In the genomic region with DNA sequence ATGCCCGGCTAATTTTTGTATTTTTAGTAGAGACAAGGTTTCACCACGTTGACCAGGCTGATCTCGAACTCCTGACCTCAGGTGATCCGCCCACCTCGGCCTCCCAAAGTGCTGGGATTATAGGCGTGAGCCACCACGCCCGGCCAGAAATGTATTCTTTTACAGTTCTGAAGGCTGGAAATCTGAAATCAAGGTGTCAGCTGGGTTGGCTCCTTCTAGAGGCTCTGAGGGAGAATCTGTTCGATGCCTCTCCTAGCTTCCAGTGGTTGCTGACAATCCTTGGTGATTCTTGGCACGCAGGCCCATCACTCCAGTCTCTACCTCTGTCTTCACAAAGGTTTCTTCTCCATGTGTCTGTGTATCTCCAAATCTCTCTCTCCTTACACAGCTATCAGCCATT, we compare ENCODE assay signal across 1 cellular context. TPM values are rescaled to one million over a fixed set of nuclear protein-coding genes. Genes with fewer than 3 reads are reported as not detected.
"Had no signal": no experiment of that assay in that cellular context is flagged by ENCODE, and none has a peak within 500 bp of the region (broad histone marks: within the 10 kb centered on the region; RNA-seq: fewer than 3 reads in every experiment).

No MANE protein-coding gene starts in this region.

RNA-seq across cellular contexts. Expression of a gene that starts 45.7 kb away (rescaled TPM):
- total RNA-seq: ascending aorta had no signal
